Comparison of ENCODE assay signal across 12 cellular contexts in the genomic region with DNA sequence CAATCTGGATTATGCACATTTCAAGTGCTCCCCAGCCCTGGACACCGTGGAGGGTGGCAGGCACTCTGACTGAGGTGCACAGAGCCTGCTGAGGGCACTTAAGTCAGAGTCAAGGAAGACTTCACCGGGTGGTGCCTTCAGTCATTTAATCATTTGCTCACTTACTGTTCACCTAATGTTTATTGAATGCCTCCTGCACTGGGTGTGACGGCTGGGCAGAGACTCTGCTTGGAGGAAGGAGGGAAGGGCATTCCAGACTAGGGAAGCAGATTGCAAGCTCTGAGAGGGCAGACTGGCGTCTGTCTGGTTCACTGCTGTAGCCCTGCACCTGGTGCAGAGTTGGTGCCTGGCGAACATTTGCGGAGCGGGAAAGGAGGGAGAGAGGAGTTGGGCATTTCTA. TPM values are rescaled to one million over a fixed set of nuclear protein-coding genes. Genes with fewer than 3 reads are reported as not detected.
DNase-seq lines count a peak whose midpoint lies in the region; TF ChIP-seq lines count a peak whose summit lies in the region.
"Had no signal": no experiment of that assay in that cellular context is flagged by ENCODE, and none has a peak within 500 bp of the region (broad histone marks: within the 10 kb centered on the region; RNA-seq: fewer than 3 reads in every experiment).

No MANE protein-coding gene starts in this region.

- peaks cover 4% of the 10 kb centered on the region; the same call in 1 of the 2 replicates for H3K9me3 ChIP-seq in OCI-LY7 (ENCODE audit: low read length)
- no peaks in the 10 kb centered on the region for H3K9me3 ChIP-seq in duodenal mucosa (ENCODE audit: control insufficient read depth in 1 of 2, low read length in 2 of 2)
- H3K9me3 ChIP-seq in breast epithelium = no peaks in the 10 kb centered on the region
- H3K9me3 ChIP-seq: right atrium auricular region had no signal

- H3K4me1 Mint-ChIP-seq in activated CD4-positive, alpha-beta T cell treated with anti-CD3 and anti-CD28 coated beads, Interleukin-2, amount 10 ng/mL, durations not matched to agents 24 days and 14 days = peaks cover 71% of the 10 kb centered on the region

- intact Hi-C loops in activated CD4-positive, alpha-beta T cell treated with anti-CD3 and anti-CD28 coated beads, Interleukin-2, amount 10 ng/mL, durations not matched to agents 24 days and 14 days (cut with micrococcal nuclease) = loop anchor here (1.0 to 5.0 kb wide), 3 partner anchors 9 to 149 kb away; a partner anchor contains a TSS
- intact Hi-C loops in OCI-LY7 (cut with micrococcal nuclease; ENCODE audit: unreplicated experiment) = no loop called here
- intact Hi-C loops in breast epithelium (cut with DNase I; ENCODE audit: low total_unique reads) = no loop called here

- peaks cover 59% of the 10 kb centered on the region for H3K79me2 ChIP-seq in OCI-LY7 (ENCODE audit: insufficient read depth, low read depth, low read length)

- peak overlapping the region; percentile 78 for H3K4me2 ChIP-seq in OCI-LY7 (ENCODE audit: low read length)

- H2AFZ ChIP-seq in OCI-LY7 (ENCODE audit: low read length) = no peak overlapping the region; the same call in 1 of the 2 replicates

- peak; percentile 61 for DNase-seq in activated CD4-positive, alpha-beta T cell treated with anti-CD3 and anti-CD28 coated beads, Interleukin-2, amount 10 ng/mL, durations not matched to agents 24 days and 14 days
- DNase-seq in activated CD4-positive, alpha-beta T cell treated with anti-CD3 and anti-CD28 coated beads for 1 hour = no peak
- DNase-seq in OCI-LY7 (ENCODE audit: low spot score) = peak; percentile 36
- no peak for DNase-seq in breast epithelium (ENCODE audit: low spot score in 2 of 2)
- no peak for DNase-seq in anterior cingulate cortex (lab: John Stamatoyannopoulos, UW)
- no peak for DNase-seq in OCI-M2 (lab: John Stamatoyannopoulos, UW; ENCODE audit: unreplicated experiment)
- DNase-seq: heart right ventricle, mesenchymal stem cell, SW 1271 had no signal

- no peak for TF ChIP-seq POLR2A in breast epithelium (IDR thresholded peaks at IDR 0.05)

- H3K27me3 ChIP-seq in duodenal mucosa (ENCODE audit: control insufficient read depth in 1 of 2, insufficient read depth in 2 of 2, low read length in 2 of 2) = no peaks in the 10 kb centered on the region
- H3K27me3 ChIP-seq in breast epithelium = peaks cover 0 to 16% of the 10 kb centered on the region in 2 donors
- H3K27me3 ChIP-seq: right atrium auricular region had no signal

- CTCF ChIA-PET in OCI-LY7 (lab: Charles Lee; ENCODE audit: unreplicated experiment) = interaction anchor here (0.6 to 1.6 kb wide), 4 partner anchors 11 to 21 kb away, joined by 3 to 15 read pairs (median 6); no protein-coding TSS in a partner anchor

- peaks cover 8% of the 10 kb centered on the region for H3K36me3 ChIP-seq in OCI-LY7 (ENCODE audit: insufficient read depth, low read length)
- no peaks in the 10 kb centered on the region for H3K36me3 ChIP-seq in duodenal mucosa (ENCODE audit: control insufficient read depth in 1 of 2, insufficient read depth in 2 of 2, low read length in 2 of 2)
- no peaks in the 10 kb centered on the region for H3K36me3 ChIP-seq in breast epithelium
- H3K36me3 ChIP-seq: heart right ventricle, right atrium auricular region had no signal

- H3K4me1 ChIP-seq in OCI-LY7 (ENCODE audit: insufficient read depth, low read length, poor library complexity, severe bottlenecking) (peaks cover 91% of the 10 kb centered on the region), duodenal mucosa (ENCODE audit: control insufficient read depth in 1 of 2, insufficient read depth in 2 of 2, low read length in 2 of 2) (peaks cover 32 to 37% of the 10 kb centered on the region in 2 donors), breast epithelium (no peaks in the 10 kb centered on the region)

- no peak overlapping the region for H3K9ac ChIP-seq in duodenal mucosa (ENCODE audit: low read depth in 1 of 2, low read length in 2 of 2)

- TF ChIP-seq CTCF in OCI-LY7 (conservative IDR thresholded peaks at IDR 0.05; ENCODE audit: low read length) (no peak), breast epithelium (IDR thresholded peaks at IDR 0.05) (no peak)

- H3K36me3 Mint-ChIP-seq in activated CD4-positive, alpha-beta T cell treated with anti-CD3 and anti-CD28 coated beads, Interleukin-2, amount 10 ng/mL, durations not matched to agents 24 days and 14 days (ENCODE audit: low read depth) = peaks cover 47% of the 10 kb centered on the region

- POLR2A ChIA-PET in OCI-LY7 (lab: Charles Lee) = interaction anchor here (1.0 to 5.7 kb wide), 6 partner anchors 9 to 66 kb away, joined by 3 to 46 read pairs (median 16); a partner anchor contains a TSS

- no peaks in the 10 kb centered on the region for H4K20me1 ChIP-seq in OCI-LY7 (ENCODE audit: insufficient read depth, low read length)

- BruUV-seq in OCI-LY7 (replicated peaks; lab: Mats Ljungman, UMichigan) = no TSS peak

- peak overlapping the region; percentile 92 for H3K4me3 Mint-ChIP-seq in activated CD4-positive, alpha-beta T cell treated with anti-CD3 and anti-CD28 coated beads, Interleukin-2, amount 10 ng/mL, durations not matched to agents 24 days and 14 days

- H3K27ac Mint-ChIP-seq in activated CD4-positive, alpha-beta T cell treated with anti-CD3 and anti-CD28 coated beads, Interleukin-2, amount 10 ng/mL, durations not matched to agents 24 days and 14 days = peak overlapping the region; percentile 99

- H3K27ac ChIP-seq in OCI-LY7 (ENCODE audit: low read depth, low read length, poor library complexity, severe bottlenecking) (peak overlapping the region; percentile 97), duodenal mucosa (ENCODE audit: low read depth, low read length) (peak overlapping the region; percentile 78), skin epidermis (peak overlapping the region in 13 of 21 experiments; percentile 0 to 96 (median 61)), breast epithelium (peak overlapping the region in 1 of 2 donors; percentile 38)
- H3K27ac ChIP-seq: right atrium auricular region had no signal

- H3K4me3 ChIP-seq in OCI-LY7 (ENCODE audit: low read depth, low read length, poor library complexity, severe bottlenecking) (peak overlapping the region; percentile 56), duodenal mucosa (ENCODE audit: low read depth in 1 of 2, low read length in 2 of 2) (peak overlapping the region; percentile 13 to 41), skin epidermis (no peak overlapping the region), breast epithelium (no peak overlapping the region)
- H3K4me3 ChIP-seq: heart right ventricle, right atrium auricular region had no signal

- H3K9me2 ChIP-seq in OCI-LY7 (ENCODE audit: insufficient read depth, low read length) = no peaks in the 10 kb centered on the region

- peaks cover 2% of the 10 kb centered on the region for H3K27me3 Mint-ChIP-seq in activated CD4-positive, alpha-beta T cell treated with anti-CD3 and anti-CD28 coated beads, Interleukin-2, amount 10 ng/mL, durations not matched to agents 24 days and 14 days

- no peaks in the 10 kb centered on the region for H3K9me3 Mint-ChIP-seq in activated CD4-positive, alpha-beta T cell treated with anti-CD3 and anti-CD28 coated beads, Interleukin-2, amount 10 ng/mL, durations not matched to agents 24 days and 14 days

RNA-seq across cellular contexts. Expression of a gene that starts 54.2 kb away (rescaled TPM):
- total RNA-seq in activated CD4-positive, alpha-beta T cell treated with anti-CD3 and anti-CD28 coated beads, Interleukin-2, amount 10 ng/mL, durations not matched to agents 24 days and 14 days = 12.9 and 13.7 TPM in 2 replicates
- total RNA-seq in OCI-LY7 (2014; rRNA removed; shearing (Covaris generic)) = 33.2 and 48.2 TPM in 2 replicates
- total RNA-seq in OCI-LY7 (2022) (32.6 and 32.9 TPM in 2 replicates), breast epithelium (under 1 TPM; 0.33 to 0.64 (median 0.59) TPM)

Comparison
In these comparisons a context has a peak if more than half of its experiments do, and no peak if none do; other contexts are left out.
1. DNase-seq: peak in activated CD4-positive, alpha-beta T cell treated with anti-CD3 and anti-CD28 coated beads, Interleukin-2, amount 10 ng/mL, durations not matched to agents 24 days and 14 days (single experiment) and OCI-LY7 (single experiment); none in activated CD4-positive, alpha-beta T cell treated with anti-CD3 and anti-CD28 coated beads for 1 hour (single experiment), breast epithelium (0 of 2), anterior cingulate cortex (0 of 58) and OCI-M2 (single experiment).
2. H3K4me3 ChIP-seq: peak in OCI-LY7 (single experiment) and duodenal mucosa (2 of 2); none in skin epidermis (0 of 7) and breast epithelium (0 of 3).